Comparison of ENCODE assay signal across 21 cellular contexts in the genomic region with DNA sequence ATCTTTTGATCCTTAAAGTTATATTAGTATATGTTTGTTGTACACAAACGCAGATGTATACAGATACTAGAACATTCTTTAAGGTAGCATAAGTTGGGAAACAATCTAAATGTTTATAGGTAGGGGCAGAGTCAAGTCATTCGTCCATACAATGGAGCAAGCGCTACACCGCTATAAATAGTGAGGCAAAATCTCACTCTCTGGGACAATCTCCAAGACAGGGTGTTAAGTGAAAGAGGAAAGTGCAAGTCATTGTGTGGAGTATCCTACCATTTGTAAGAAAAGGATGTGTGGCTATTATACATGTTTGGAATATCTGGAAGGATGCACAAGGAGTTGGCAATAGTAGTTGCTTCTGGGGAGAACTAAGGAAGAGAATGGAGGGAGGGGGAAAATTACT.
"Had no signal": no experiment of that assay in that cellular context is flagged by ENCODE, and none has a peak within 500 bp of the region (broad histone marks: within the 10 kb centered on the region; RNA-seq: fewer than 3 reads in every experiment).

No MANE protein-coding gene starts in this region.

- H3K27ac Mint-ChIP-seq: memory B cell; mesothelial cell of epicardium; natural killer cell; neural progenitor cell; stimulated activated naive B cell treated with anti-CD40 and anti-IgM and Interleukin-4, amounts not matched to agents 10 μg/mL and 1 μg/mL and 100 μg/mL, for 72 hours had no signal

- H3K36me3 Mint-ChIP-seq: memory B cell; mesothelial cell of epicardium; natural killer cell; neural progenitor cell; stimulated activated naive B cell treated with anti-CD40 and anti-IgM and Interleukin-4, amounts not matched to agents 10 μg/mL and 1 μg/mL and 100 μg/mL, for 72 hours had no signal

- H3K27ac ChIP-seq: dorsolateral prefrontal cortex, lower lobe of right lung, neural progenitor cell, ovary, skin epidermis, testis, tibial nerve had no signal

- H3K9me3 Mint-ChIP-seq: natural killer cell had no signal

- H3K4me1 ChIP-seq: lower lobe of right lung, neural progenitor cell had no signal

- DNase-seq: cortex of kidney; dorsolateral prefrontal cortex; effector CD8-positive, alpha-beta T cell; islet precursor cell; lower lobe of right lung; natural killer cell; nucleus accumbens; stimulated activated CD4-positive, alpha-beta T cell treated with anti-CD3 and anti-CD28 coated beads, Interleukin-2, amount 100 ng/mL, for 24 hours; stimulated activated CD4-positive, alpha-beta T cell treated with anti-CD3 and anti-CD28 coated beads, Interleukin-4, amount 100 ng/mL, for 4 hours; stimulated activated naive B cell treated with anti-CD40 and anti-IgM and Interleukin-4, amounts not matched to agents 10 μg/mL and 1 μg/mL and 100 μg/mL, for 72 hours; stimulated activated naive CD8-positive, alpha-beta T cell treated with anti-CD3 and anti-CD28 coated beads, Interleukin-15, amount 100 ng/mL, for 72 hours; testis had no signal

- H3K36me3 ChIP-seq: lower lobe of right lung, neural progenitor cell, ovary, tibial nerve had no signal

- ATAC-seq: esophagus mucosa; left lobe of liver; lower lobe of right lung; natural killer cell; sciatic nerve; stimulated activated naive B cell treated with anti-CD40 and anti-IgM and Interleukin-4, amounts not matched to agents 10 μg/mL and 1 μg/mL and 100 μg/mL, for 72 hours; stimulated activated naive CD8-positive, alpha-beta T cell treated with anti-CD3 and anti-CD28 coated beads, Interleukin-15, amount 100 ng/mL, for 72 hours had no signal

- H3K4me1 Mint-ChIP-seq: natural killer cell, neural progenitor cell had no signal

- H3K4me3 ChIP-seq: dorsolateral prefrontal cortex, lower lobe of right lung, neural progenitor cell, ovary, skin epidermis, testis, tibial nerve had no signal

- H3K27me3 ChIP-seq: neural progenitor cell, ovary, testis, tibial nerve had no signal

- H3K9ac ChIP-seq: neural progenitor cell had no signal

- H3K4me3 Mint-ChIP-seq: memory B cell; mesothelial cell of epicardium; natural killer cell; neural progenitor cell; stimulated activated naive B cell treated with anti-CD40 and anti-IgM and Interleukin-4, amounts not matched to agents 10 μg/mL and 1 μg/mL and 100 μg/mL, for 72 hours; stimulated activated naive CD8-positive, alpha-beta T cell treated with anti-CD3 and anti-CD28 coated beads, Interleukin-15, amount 100 ng/mL, for 72 hours had no signal

- H3K9me3 ChIP-seq: lower lobe of right lung, ovary, testis had no signal
